In genomic region chr6:32127717-32128592, GRCh38 we compare ENCODE assay signal across 8 cellular contexts. TPM values are rescaled to one million over a fixed set of nuclear protein-coding genes. Genes with fewer than 3 reads are reported as not detected.
A peak's percentile ranks its signal among the peaks of the same experiment; 100 is the strongest.
DNase-seq lines count a peak whose midpoint lies in the region; ATAC-seq and TF ChIP-seq lines count a peak whose summit lies in the region.

TSS of gene ATF6B (minus strand) at chr6:32128246. CDS start at chr6:32128207, 39 bp downstream.

- H3K27me3 ChIP-seq in Panc1 (ENCODE audit: control insufficient read depth, insufficient read depth, low read length): no peaks in the 10 kb centered on the region
- H3K27me3 ChIP-seq in esophagus (ENCODE audit: control insufficient read depth in 1 of 2, insufficient read depth in 2 of 2, low read length in 2 of 2): no peaks in the 10 kb centered on the region
- no peaks in the 10 kb centered on the region for H3K27me3 ChIP-seq in mucosa of stomach (ENCODE audit: control insufficient read depth, insufficient read depth, low read length)

- H3K4me3 Mint-ChIP-seq in activated T-cell treated with anti-CD3 and anti-CD28 coated beads, Interleukin-2, amount 50 U/mL, for 4 hours: peak within 1 kb of the TSS; percentile 99

- H3K4me1 ChIP-seq in Panc1 (ENCODE audit: control insufficient read depth, insufficient read depth, low read length) (peaks cover 23% of the 10 kb centered on the region), esophagus (ENCODE audit: control insufficient read depth in 2 of 2, insufficient read depth in 2 of 2, low read length in 1 of 2) (peaks cover 16 to 19% of the 10 kb centered on the region in 2 donors), mucosa of stomach (ENCODE audit: control insufficient read depth, insufficient read depth, low read length) (peaks cover 22% of the 10 kb centered on the region)

- CTCF ChIA-PET in Panc1 (lab: Charles Lee): interaction anchor here (0.6 to 1.2 kb wide), 3 partner anchors 9 to 1463 kb away, joined by 4 to 6 read pairs (median 5); no protein-coding TSS in a partner anchor

- no peak for TF ChIP-seq CTCF in Panc1 (IDR thresholded peaks at IDR 0.05)

- H3K27ac ChIP-seq in Panc1 (ENCODE audit: low read length) (peak within 1 kb of the TSS; percentile 96), esophagus (ENCODE audit: low read depth in 2 of 2, low read length in 1 of 2) (peak within 1 kb of the TSS; percentile 93 to 96)

- H3K36me3 ChIP-seq in Panc1 (ENCODE audit: control insufficient read depth, insufficient read depth, low read length) (no peaks in the 10 kb centered on the region; the same call in 1 of the 2 replicates), esophagus (ENCODE audit: control insufficient read depth in 2 of 2, insufficient read depth in 2 of 2, low read length in 1 of 2) (peaks cover 5 to 8% of the 10 kb centered on the region in 2 donors), mucosa of stomach (ENCODE audit: control insufficient read depth, insufficient read depth, low read length) (peaks cover 7% of the 10 kb centered on the region)

- peak; percentile 99 for DNase-seq in DMS53 (lab: John Stamatoyannopoulos, UW)
- DNase-seq in KG1 (lab: John Stamatoyannopoulos, UW): peak; percentile 97
- DNase-seq in Panc1 (ENCODE audit: low read depth, low spot score): peak; percentile 93
- peak; percentile 96 for DNase-seq in activated T-cell treated with anti-CD3 and anti-CD28 coated beads, Interleukin-2, amount 50 U/mL, for 4 hours
- DNase-seq in stimulated activated CD8-positive, alpha-beta memory T cell treated with anti-CD3 and anti-CD28 coated beads, Interleukin-7, amount 100 ng/mL, for 1 hour (ENCODE audit: low read depth in 2 of 2): peak; percentile 82 to 90

- intact Hi-C loops in Panc1 (cut with micrococcal nuclease; ENCODE audit: unreplicated experiment): no loop called here

- in situ Hi-C loops in Panc1 (cut with HindIII; ENCODE audit: low pct_unique_long_range_greater_than_20kb, low sequenced_read_pairs): no loop called here

- WGBS in esophagus, 2 donors: 0 to 1% methylated on average over 44 of the region's 44 CpGs

- H3K4me1 Mint-ChIP-seq in activated T-cell treated with anti-CD3 and anti-CD28 coated beads, Interleukin-2, amount 50 U/mL, for 4 hours (ENCODE audit: low read depth): peaks cover 50% of the 10 kb centered on the region

- peak; percentile 71 for ATAC-seq in GM21723 (IDR thresholded peaks at IDR 0.05; ENCODE audit: unreplicated experiment)
- peak; percentile 95 for ATAC-seq in Panc1
- peak; percentile 93 for ATAC-seq in activated T-cell treated with anti-CD3 and anti-CD28 coated beads, Interleukin-2, amount 50 U/mL, for 4 hours

- no peaks in the 10 kb centered on the region for H3K9me3 Mint-ChIP-seq in activated T-cell treated with anti-CD3 and anti-CD28 coated beads, Interleukin-2, amount 50 U/mL, for 4 hours

- H3K9me3 ChIP-seq in Panc1 (ENCODE audit: control insufficient read depth, insufficient read depth, low read depth, low read length) (no peaks in the 10 kb centered on the region), esophagus (ENCODE audit: control insufficient read depth in 2 of 2, insufficient read depth in 1 of 2, low read depth in 1 of 2, low read length in 1 of 2) (no peaks in the 10 kb centered on the region), mucosa of stomach (ENCODE audit: control insufficient read depth, low read length) (no peaks in the 10 kb centered on the region)

- no peaks in the 10 kb centered on the region for H3K27me3 Mint-ChIP-seq in activated T-cell treated with anti-CD3 and anti-CD28 coated beads, Interleukin-2, amount 50 U/mL, for 4 hours (ENCODE audit: low read depth)

- peak within 1 kb of the TSS; percentile 87 for H3K9ac ChIP-seq in mucosa of stomach (ENCODE audit: low read length)

- BruUV-seq in Panc1 (replicated peaks; lab: Mats Ljungman, UMichigan): TSS peak; percentile 64

- H3K36me3 Mint-ChIP-seq in activated T-cell treated with anti-CD3 and anti-CD28 coated beads, Interleukin-2, amount 50 U/mL, for 4 hours (ENCODE audit: insufficient read depth): peaks cover 26% of the 10 kb centered on the region

- POLR2A ChIA-PET in Panc1 (lab: Charles Lee): interaction anchor here (0.6 kb wide), 1 partner anchor 30 kb away, joined by 7 read pairs; no protein-coding TSS in a partner anchor

- peak within 1 kb of the TSS; percentile 92 to 100 for H3K4me3 ChIP-seq in Panc1 (ENCODE audit: low read depth in 2 of 2, low read length in 2 of 2)
- peak within 1 kb of the TSS; percentile 98 to 99 for H3K4me3 ChIP-seq in esophagus (ENCODE audit: low read depth in 1 of 2, low read length in 2 of 2)
- H3K4me3 ChIP-seq in mucosa of stomach (ENCODE audit: low read length): peak within 1 kb of the TSS; percentile 60

RNA-seq across cellular contexts. Expression of gene ATF6B, which starts in this region (rescaled TPM):
- total RNA-seq in Panc1 (2021; ENCODE audit: unreplicated experiment): 127 TPM
- polyA plus RNA-seq in Panc1 (2012; ENCODE audit: insufficient read length): 121 TPM
- total RNA-seq in activated T-cell treated with anti-CD3 and anti-CD28 coated beads, Interleukin-2, amount 50 U/mL, for 4 hours: 10 to 100 TPM; 65.2 to 75.2 (median 67.2) TPM
- polyA plus RNA-seq in esophagus: 10 to 100 TPM; 47.5 to 60.2 TPM

Comparison
In these comparisons a context has a peak if more than half of its experiments do, and no peak if none do; other contexts are left out.
1. Peak in every context shown above with its lines: DNase-seq, ATAC-seq, H3K4me3 ChIP-seq and H3K27ac ChIP-seq.